Comparison of ENCODE assay signal across 1 cellular context in the genomic region with DNA sequence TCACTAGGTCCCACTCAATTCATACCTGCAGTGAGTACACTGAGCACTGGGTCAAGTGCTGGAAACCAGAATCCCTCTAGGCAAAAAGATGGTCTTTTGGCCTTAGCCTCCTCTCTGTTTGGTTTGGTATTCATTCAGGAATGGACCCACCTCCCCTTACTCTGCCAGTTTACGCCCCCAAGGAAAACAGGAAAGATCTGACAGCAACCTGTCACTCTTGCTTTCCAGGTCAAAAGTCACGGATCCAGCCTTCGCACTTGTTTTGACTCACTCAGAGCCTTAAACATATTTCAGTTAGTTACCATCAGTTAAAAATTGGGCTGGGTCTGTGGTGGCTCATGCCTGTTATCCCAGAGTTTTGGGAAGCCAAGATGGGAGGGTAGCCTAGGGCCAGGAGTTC.
TF ChIP-seq lines count a peak whose summit lies in the region.

No MANE protein-coding gene starts in this region.

TF ChIP-seq in HepG2, 621 proteins besides CTCF, POLR2A, EP300 and RAD21 (continued from another document):
- TF ChIP-seq, protein P1, sequence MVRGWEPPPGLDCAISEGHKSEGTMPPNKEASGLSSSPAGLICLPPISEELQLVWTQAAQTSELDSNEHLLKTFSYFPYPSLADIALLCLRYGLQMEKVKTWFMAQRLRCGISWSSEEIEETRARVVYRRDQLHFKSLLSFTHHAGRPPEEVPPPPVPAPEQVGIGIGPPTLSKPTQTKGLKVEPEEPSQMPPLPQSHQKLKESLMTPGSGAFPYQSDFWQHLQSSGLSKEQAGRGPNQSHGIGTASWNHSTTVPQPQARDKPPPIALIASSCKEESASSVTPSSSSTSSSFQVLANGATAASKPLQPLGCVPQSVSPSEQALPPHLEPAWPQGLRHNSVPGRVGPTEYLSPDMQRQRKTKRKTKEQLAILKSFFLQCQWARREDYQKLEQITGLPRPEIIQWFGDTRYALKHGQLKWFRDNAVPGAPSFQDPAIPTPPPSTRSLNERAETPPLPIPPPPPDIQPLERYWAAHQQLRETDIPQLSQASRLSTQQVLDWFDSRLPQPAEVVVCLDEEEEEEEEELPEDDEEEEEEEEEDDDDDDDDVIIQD (CRISPR knock-in tag; IDR thresholded peaks at IDR 0.05; ENCODE audit: low read depth): no peak
- TF ChIP-seq SRF (IDR thresholded peaks at IDR 0.05; ENCODE audit: low read depth, low read length): no peak
- TF ChIP-seq, protein P2, sequence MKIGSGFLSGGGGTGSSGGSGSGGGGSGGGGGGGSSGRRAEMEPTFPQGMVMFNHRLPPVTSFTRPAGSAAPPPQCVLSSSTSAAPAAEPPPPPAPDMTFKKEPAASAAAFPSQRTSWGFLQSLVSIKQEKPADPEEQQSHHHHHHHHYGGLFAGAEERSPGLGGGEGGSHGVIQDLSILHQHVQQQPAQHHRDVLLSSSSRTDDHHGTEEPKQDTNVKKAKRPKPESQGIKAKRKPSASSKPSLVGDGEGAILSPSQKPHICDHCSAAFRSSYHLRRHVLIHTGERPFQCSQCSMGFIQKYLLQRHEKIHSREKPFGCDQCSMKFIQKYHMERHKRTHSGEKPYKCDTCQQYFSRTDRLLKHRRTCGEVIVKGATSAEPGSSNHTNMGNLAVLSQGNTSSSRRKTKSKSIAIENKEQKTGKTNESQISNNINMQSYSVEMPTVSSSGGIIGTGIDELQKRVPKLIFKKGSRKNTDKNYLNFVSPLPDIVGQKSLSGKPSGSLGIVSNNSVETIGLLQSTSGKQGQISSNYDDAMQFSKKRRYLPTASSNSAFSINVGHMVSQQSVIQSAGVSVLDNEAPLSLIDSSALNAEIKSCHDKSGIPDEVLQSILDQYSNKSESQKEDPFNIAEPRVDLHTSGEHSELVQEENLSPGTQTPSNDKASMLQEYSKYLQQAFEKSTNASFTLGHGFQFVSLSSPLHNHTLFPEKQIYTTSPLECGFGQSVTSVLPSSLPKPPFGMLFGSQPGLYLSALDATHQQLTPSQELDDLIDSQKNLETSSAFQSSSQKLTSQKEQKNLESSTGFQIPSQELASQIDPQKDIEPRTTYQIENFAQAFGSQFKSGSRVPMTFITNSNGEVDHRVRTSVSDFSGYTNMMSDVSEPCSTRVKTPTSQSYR (CRISPR knock-in tag; IDR thresholded peaks at IDR 0.05; ENCODE audit: borderline replicate concordance): no peak
- no peak for TF ChIP-seq GATAD1 (CRISPR knock-in tag; IDR thresholded peaks at IDR 0.05)
- TF ChIP-seq, protein P3, sequence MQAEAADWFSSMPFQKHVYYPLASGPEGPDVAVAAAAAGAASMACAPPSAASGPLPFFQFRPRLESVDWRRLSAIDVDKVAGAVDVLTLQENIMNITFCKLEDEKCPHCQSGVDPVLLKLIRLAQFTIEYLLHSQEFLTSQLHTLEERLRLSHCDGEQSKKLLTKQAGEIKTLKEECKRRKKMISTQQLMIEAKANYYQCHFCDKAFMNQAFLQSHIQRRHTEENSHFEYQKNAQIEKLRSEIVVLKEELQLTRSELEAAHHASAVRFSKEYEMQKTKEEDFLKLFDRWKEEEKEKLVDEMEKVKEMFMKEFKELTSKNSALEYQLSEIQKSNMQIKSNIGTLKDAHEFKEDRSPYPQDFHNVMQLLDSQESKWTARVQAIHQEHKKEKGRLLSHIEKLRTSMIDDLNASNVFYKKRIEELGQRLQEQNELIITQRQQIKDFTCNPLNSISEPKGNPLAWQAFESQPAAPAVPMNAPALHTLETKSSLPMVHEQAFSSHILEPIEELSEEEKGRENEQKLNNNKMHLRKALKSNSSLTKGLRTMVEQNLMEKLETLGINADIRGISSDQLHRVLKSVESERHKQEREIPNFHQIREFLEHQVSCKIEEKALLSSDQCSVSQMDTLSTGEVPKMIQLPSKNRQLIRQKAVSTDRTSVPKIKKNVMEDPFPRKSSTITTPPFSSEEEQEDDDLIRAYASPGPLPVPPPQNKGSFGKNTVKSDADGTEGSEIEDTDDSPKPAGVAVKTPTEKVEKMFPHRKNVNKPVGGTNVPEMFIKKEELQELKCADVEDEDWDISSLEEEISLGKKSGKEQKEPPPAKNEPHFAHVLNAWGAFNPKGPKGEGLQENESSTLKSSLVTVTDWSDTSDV (CRISPR knock-in tag; IDR thresholded peaks at IDR 0.05): no peak
- TF ChIP-seq, protein P4, sequence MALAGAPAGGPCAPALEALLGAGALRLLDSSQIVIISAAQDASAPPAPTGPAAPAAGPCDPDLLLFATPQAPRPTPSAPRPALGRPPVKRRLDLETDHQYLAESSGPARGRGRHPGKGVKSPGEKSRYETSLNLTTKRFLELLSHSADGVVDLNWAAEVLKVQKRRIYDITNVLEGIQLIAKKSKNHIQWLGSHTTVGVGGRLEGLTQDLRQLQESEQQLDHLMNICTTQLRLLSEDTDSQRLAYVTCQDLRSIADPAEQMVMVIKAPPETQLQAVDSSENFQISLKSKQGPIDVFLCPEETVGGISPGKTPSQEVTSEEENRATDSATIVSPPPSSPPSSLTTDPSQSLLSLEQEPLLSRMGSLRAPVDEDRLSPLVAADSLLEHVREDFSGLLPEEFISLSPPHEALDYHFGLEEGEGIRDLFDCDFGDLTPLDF (CRISPR knock-in tag; IDR thresholded peaks at IDR 0.05): no peak
- no peak for TF ChIP-seq ZNF660 (CRISPR knock-in tag; IDR thresholded peaks at IDR 0.05; ENCODE audit: borderline replicate concordance, low read depth)
- TF ChIP-seq, protein P5, sequence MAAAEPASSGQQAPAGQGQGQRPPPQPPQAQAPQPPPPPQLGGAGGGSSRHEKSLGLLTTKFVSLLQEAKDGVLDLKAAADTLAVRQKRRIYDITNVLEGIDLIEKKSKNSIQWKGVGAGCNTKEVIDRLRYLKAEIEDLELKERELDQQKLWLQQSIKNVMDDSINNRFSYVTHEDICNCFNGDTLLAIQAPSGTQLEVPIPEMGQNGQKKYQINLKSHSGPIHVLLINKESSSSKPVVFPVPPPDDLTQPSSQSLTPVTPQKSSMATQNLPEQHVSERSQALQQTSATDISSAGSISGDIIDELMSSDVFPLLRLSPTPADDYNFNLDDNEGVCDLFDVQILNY (CRISPR knock-in tag; conservative IDR thresholded peaks at IDR 0.05): no peak
- peak; percentile 86 for TF ChIP-seq PPARG (CRISPR knock-in tag; conservative IDR thresholded peaks at IDR 0.05)
- no peak for TF ChIP-seq LCORL (IDR thresholded peaks at IDR 0.05)
- TF ChIP-seq LCORL (CRISPR knock-in tag; IDR thresholded peaks at IDR 0.05): peak; percentile 25; the same call in 1 of the 2 replicates
- TF ChIP-seq NR2F6 (IDR thresholded peaks at IDR 0.05): 0 out of 2 replicates have a peak, but pooled peaks have one; percentile 17
- no peak for TF ChIP-seq NR2F6 (CRISPR knock-in tag; IDR thresholded peaks at IDR 0.05)
- TF ChIP-seq ZNF205 (CRISPR knock-in tag; IDR thresholded peaks at IDR 0.05): no peak
- TF ChIP-seq SP4 (CRISPR knock-in tag; IDR thresholded peaks at IDR 0.05): no peak
- TF ChIP-seq, protein P6, sequence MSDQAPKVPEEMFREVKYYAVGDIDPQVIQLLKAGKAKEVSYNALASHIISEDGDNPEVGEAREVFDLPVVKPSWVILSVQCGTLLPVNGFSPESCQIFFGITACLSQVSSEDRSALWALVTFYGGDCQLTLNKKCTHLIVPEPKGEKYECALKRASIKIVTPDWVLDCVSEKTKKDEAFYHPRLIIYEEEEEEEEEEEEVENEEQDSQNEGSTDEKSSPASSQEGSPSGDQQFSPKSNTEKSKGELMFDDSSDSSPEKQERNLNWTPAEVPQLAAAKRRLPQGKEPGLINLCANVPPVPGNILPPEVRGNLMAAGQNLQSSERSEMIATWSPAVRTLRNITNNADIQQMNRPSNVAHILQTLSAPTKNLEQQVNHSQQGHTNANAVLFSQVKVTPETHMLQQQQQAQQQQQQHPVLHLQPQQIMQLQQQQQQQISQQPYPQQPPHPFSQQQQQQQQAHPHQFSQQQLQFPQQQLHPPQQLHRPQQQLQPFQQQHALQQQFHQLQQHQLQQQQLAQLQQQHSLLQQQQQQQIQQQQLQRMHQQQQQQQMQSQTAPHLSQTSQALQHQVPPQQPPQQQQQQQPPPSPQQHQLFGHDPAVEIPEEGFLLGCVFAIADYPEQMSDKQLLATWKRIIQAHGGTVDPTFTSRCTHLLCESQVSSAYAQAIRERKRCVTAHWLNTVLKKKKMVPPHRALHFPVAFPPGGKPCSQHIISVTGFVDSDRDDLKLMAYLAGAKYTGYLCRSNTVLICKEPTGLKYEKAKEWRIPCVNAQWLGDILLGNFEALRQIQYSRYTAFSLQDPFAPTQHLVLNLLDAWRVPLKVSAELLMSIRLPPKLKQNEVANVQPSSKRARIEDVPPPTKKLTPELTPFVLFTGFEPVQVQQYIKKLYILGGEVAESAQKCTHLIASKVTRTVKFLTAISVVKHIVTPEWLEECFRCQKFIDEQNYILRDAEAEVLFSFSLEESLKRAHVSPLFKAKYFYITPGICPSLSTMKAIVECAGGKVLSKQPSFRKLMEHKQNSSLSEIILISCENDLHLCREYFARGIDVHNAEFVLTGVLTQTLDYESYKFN (CRISPR knock-in tag; conservative IDR thresholded peaks at IDR 0.05): peak; percentile 55
- TF ChIP-seq, protein P7, sequence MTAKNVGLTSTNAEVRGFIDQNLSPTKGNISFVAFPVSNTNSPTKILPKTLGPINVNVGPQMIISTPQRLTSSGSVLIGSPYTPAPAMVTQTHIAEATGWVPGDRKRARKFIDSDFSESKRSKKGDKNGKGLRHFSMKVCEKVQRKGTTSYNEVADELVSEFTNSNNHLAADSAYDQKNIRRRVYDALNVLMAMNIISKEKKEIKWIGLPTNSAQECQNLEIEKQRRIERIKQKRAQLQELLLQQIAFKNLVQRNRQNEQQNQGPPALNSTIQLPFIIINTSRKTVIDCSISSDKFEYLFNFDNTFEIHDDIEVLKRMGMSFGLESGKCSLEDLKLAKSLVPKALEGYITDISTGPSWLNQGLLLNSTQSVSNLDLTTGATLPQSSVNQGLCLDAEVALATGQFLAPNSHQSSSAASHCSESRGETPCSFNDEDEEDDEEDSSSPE (CRISPR knock-in tag; IDR thresholded peaks at IDR 0.05): no peak
- TF ChIP-seq RFX1 (IDR thresholded peaks at IDR 0.05): no peak
- TF ChIP-seq, protein P8, sequence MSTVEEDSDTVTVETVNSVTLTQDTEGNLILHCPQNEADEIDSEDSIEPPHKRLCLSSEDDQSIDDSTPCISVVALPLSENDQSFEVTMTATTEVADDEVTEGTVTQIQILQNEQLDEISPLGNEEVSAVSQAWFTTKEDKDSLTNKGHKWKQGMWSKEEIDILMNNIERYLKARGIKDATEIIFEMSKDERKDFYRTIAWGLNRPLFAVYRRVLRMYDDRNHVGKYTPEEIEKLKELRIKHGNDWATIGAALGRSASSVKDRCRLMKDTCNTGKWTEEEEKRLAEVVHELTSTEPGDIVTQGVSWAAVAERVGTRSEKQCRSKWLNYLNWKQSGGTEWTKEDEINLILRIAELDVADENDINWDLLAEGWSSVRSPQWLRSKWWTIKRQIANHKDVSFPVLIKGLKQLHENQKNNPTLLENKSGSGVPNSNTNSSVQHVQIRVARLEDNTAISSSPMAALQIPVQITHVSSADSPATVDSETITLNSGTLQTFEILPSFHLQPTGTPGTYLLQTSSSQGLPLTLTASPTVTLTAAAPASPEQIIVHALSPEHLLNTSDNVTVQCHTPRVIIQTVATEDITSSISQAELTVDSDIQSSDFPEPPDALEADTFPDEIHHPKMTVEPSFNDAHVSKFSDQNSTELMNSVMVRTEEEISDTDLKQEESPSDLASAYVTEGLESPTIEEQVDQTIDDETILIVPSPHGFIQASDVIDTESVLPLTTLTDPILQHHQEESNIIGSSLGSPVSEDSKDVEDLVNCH (CRISPR knock-in tag; IDR thresholded peaks at IDR 0.05): no peak
- TF ChIP-seq RXRB (CRISPR knock-in tag; IDR thresholded peaks at IDR 0.05; ENCODE audit: borderline replicate concordance): peak; percentile 50; the same call in 1 of the 2 replicates
- no peak for TF ChIP-seq TBP (CRISPR knock-in tag; IDR thresholded peaks at IDR 0.05)
- TF ChIP-seq MEIS1 (CRISPR knock-in tag; IDR thresholded peaks at IDR 0.05; ENCODE audit: borderline replicate concordance): 0 out of 2 replicates have a peak, but pooled peaks have one; percentile 70
